Comparison of ENCODE assay signal across 9 cellular contexts in the genomic region with DNA sequence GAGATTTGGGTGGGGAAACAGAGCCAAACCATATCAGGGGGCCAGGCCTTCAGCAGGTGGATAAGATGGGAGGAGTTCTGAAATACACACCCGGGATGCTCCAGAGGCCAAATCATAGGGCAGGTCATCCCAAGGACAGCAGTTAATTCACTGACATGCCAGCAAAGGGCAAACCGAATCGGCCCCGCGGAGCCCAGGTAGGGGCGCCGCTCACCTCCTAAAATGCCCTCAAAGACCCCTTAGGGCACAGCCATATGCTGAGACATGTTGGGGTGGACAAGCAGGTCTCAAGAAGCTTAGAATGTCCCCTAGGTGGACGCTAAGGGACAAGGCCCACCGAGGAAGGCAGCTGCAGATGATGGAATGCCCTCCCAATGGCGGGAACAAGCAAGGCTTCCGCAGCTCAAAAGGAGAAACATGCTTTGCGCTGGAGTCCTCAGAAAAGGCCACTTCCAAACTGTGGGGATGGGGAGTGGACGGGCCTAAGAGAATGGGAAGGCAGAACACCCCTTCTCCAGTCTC.
DNase-seq lines count a peak whose midpoint lies in the region; ATAC-seq and TF ChIP-seq lines count a peak whose summit lies in the region.
"Had no signal": no experiment of that assay in that cellular context is flagged by ENCODE, and none has a peak within 500 bp of the region (broad histone marks: within the 10 kb centered on the region; RNA-seq: fewer than 3 reads in every experiment).

No MANE protein-coding gene starts in this region.

- no peak for DNase-seq in CD4-positive, alpha-beta memory T cell
- no peak for DNase-seq in T-cell
- no peak for DNase-seq in fibroblast of lung (ENCODE audit: low read depth in 2 of 2)
- no peak for DNase-seq in ovary
- DNase-seq in midbrain (lab: John Stamatoyannopoulos, UW) = no peak
- DNase-seq in GM19238 (ENCODE audit: insufficient read length, low spot score) = no peak
- DNase-seq in Ammon's horn (ENCODE audit: low spot score) = no peak

- intact Hi-C loops in CD4-positive, alpha-beta memory T cell (cut with micrococcal nuclease) = loop anchor here (5.0 to 10.0 kb wide), 2 partner anchors 38 to 594 kb away; a partner anchor contains a TSS
- intact Hi-C loops in ovary (cut with DNase I) = no loop called here

- H3K27ac Mint-ChIP-seq in CD4-positive, alpha-beta memory T cell = peak overlapping the region in 6 of 7 donors; percentile 66 to 95 (median 81)
- peak overlapping the region; percentile 71 to 72 for H3K27ac Mint-ChIP-seq in T-cell

- no peaks in the 10 kb centered on the region for H3K79me2 ChIP-seq in fibroblast of lung (ENCODE audit: control insufficient read depth, insufficient read depth, low read length)

- peaks cover 61% of the 10 kb centered on the region for H3K4me1 ChIP-seq in CD4-positive, alpha-beta memory T cell (ENCODE audit: insufficient read depth, low read length)
- H3K4me1 ChIP-seq in fibroblast of lung (ENCODE audit: control insufficient read depth, extremely low read depth, insufficient read depth, low read length) = no peaks in the 10 kb centered on the region
- H3K4me1 ChIP-seq in ovary (ENCODE audit: insufficient read depth) = peaks cover 6% of the 10 kb centered on the region

- H3K4me3 ChIP-seq in CD4-positive, alpha-beta memory T cell (ENCODE audit: low read length in 2 of 2) = peak overlapping the region in 1 of 2 donors; percentile 52
- H3K4me3 ChIP-seq in fibroblast of lung (replicated peaks in 1 of 4; ENCODE audit: control extremely low read depth in 1 of 4, insufficient read depth in 1 of 4, low read depth in 3 of 4, low read length in 4 of 4) = peak overlapping the region; percentile 16 to 60 (median 42)
- H3K4me3 ChIP-seq in ovary = peak overlapping the region; percentile 52

- TF ChIP-seq POLR2A in ovary (IDR thresholded peaks at IDR 0.05) = no peak

- WGBS in ovary, 3 donors = 37 to 43% (median 39%) methylated on average over 12 to 13 of the region's 13 CpGs

- H3K36me3 Mint-ChIP-seq in CD4-positive, alpha-beta memory T cell = peaks cover 0 to 4% of the 10 kb centered on the region in 2 donors
- no peaks in the 10 kb centered on the region for H3K36me3 Mint-ChIP-seq in T-cell

- H3K27ac ChIP-seq in CD4-positive, alpha-beta memory T cell (ENCODE audit: low read depth, low read length) = peak overlapping the region; percentile 58
- H3K27ac ChIP-seq in fibroblast of lung (ENCODE audit: insufficient read depth, low read length) = no peak overlapping the region
- H3K27ac ChIP-seq in ovary = peak overlapping the region; percentile 71 to 77
- H3K27ac ChIP-seq: HL-60 had no signal

- POLR2A ChIA-PET in CD4-positive, alpha-beta memory T cell (lab: Charles Lee; ENCODE audit: partially characterized antibody) = interaction anchor here (2.9 to 3.0 kb wide), 2 partner anchors 11 to 145 kb away, joined by 10 to 12 read pairs; a partner anchor contains a TSS
- POLR2A ChIA-PET in T-cell (lab: Charles Lee) = no interaction called here

- no peaks in the 10 kb centered on the region for H4K20me1 ChIP-seq in fibroblast of lung (ENCODE audit: control insufficient read depth, extremely low read depth, insufficient read depth, low read length)

- CTCF ChIA-PET in CD4-positive, alpha-beta memory T cell (lab: Charles Lee; ENCODE audit: partially characterized antibody) = interaction anchor here (0.6 to 3.1 kb wide), 2 partner anchors 11 to 93 kb away, joined by 3 to 9 read pairs; no protein-coding TSS in a partner anchor
- CTCF ChIA-PET in T-cell (lab: Charles Lee) = no interaction called here

- no peaks in the 10 kb centered on the region for H3K27me3 ChIP-seq in CD4-positive, alpha-beta memory T cell (ENCODE audit: insufficient read depth, low read length)
- H3K27me3 ChIP-seq in fibroblast of lung (ENCODE audit: control insufficient read depth, insufficient read depth, low read length) = peaks cover 49% of the 10 kb centered on the region
- no peaks in the 10 kb centered on the region for H3K27me3 ChIP-seq in ovary

- H3K9me3 Mint-ChIP-seq in CD4-positive, alpha-beta memory T cell = no peaks in the 10 kb centered on the region
- peaks cover 0 to 5% (median 0%) of the 10 kb centered on the region in 3 donors for H3K9me3 Mint-ChIP-seq in T-cell

- TF ChIP-seq EP300 in ovary (IDR thresholded peaks at IDR 0.05) = no peak

- ATAC-seq in T-cell (replicated peaks in 1 of 4) = no peak
- ATAC-seq in HG03135 (IDR thresholded peaks at IDR 0.05; ENCODE audit: unreplicated experiment) = no peak

- TF ChIP-seq CTCF in fibroblast of lung (conservative IDR thresholded peaks at IDR 0.05 in 1 of 2, IDR thresholded peaks at IDR 0.05 in 1 of 2; ENCODE audit: low read depth in 1 of 2, low read length in 2 of 2) = no peak
- no peak for TF ChIP-seq CTCF in ovary (IDR thresholded peaks at IDR 0.05)

- H3K9me3 ChIP-seq in CD4-positive, alpha-beta memory T cell (ENCODE audit: control insufficient read depth in 1 of 2, low read length in 2 of 2) = no peaks in the 10 kb centered on the region
- H3K9me3 ChIP-seq in fibroblast of lung (ENCODE audit: control insufficient read depth, insufficient read depth, low read depth, low read length) (no peaks in the 10 kb centered on the region), ovary (no peaks in the 10 kb centered on the region)

- H3K4me2 ChIP-seq in fibroblast of lung (ENCODE audit: extremely low read depth, insufficient read depth, low read length) = peak overlapping the region; percentile 85

- peaks cover 0 to 2% of the 10 kb centered on the region in 2 donors for H3K27me3 Mint-ChIP-seq in CD4-positive, alpha-beta memory T cell
- peaks cover 0 to 13% of the 10 kb centered on the region in 2 donors for H3K27me3 Mint-ChIP-seq in T-cell

- peak overlapping the region; percentile 74 to 86 (median 78) for H3K4me3 Mint-ChIP-seq in CD4-positive, alpha-beta memory T cell
- peak overlapping the region; percentile 80 to 87 (median 82) for H3K4me3 Mint-ChIP-seq in T-cell

- peaks cover 45 to 84% (median 60%) of the 10 kb centered on the region in 4 donors for H3K4me1 Mint-ChIP-seq in CD4-positive, alpha-beta memory T cell
- peaks cover 61 to 78% (median 71%) of the 10 kb centered on the region in 3 donors for H3K4me1 Mint-ChIP-seq in T-cell

- no peak overlapping the region for H2AFZ ChIP-seq in fibroblast of lung (ENCODE audit: low read length)

- no peaks in the 10 kb centered on the region for H3K36me3 ChIP-seq in CD4-positive, alpha-beta memory T cell (ENCODE audit: insufficient read depth, low read length)
- H3K36me3 ChIP-seq in fibroblast of lung (ENCODE audit: control insufficient read depth, insufficient read depth, low read length) (no peaks in the 10 kb centered on the region), ovary (no peaks in the 10 kb centered on the region)

- H3K9ac ChIP-seq in fibroblast of lung (ENCODE audit: insufficient read depth, low read length) = no peak overlapping the region
